ENCODE assay signal across 9 cellular contexts in genomic region chr15:88256261-88257230, GRCh38. TPM values are rescaled to one million over a fixed set of nuclear protein-coding genes. Genes with fewer than 3 reads are reported as not detected.
DNase-seq lines count a peak whose midpoint lies in the region; ATAC-seq, FAIRE-seq and TF ChIP-seq lines count a peak whose summit lies in the region.
"Had no signal": no experiment of that assay in that cellular context is flagged by ENCODE, and none has a peak within 500 bp of the region (broad histone marks: within the 10 kb centered on the region; RNA-seq: fewer than 3 reads in every experiment).

TSS of gene NTRK3 (minus strand) at chr15:88256739. CDS start at chr15:88256153, 586 bp downstream.

- DNase-seq in activated T-cell treated with anti-CD3 and anti-CD28 coated beads, Interleukin-2, amount 50 U/mL, for 4 hours: no peak
- DNase-seq in activated T-cell treated with anti-CD3 and anti-CD28 coated beads, Interleukin-2, amount 50 U/mL, for 1 hour: no peak
- DNase-seq in activated CD4-positive, alpha-beta T cell treated with anti-CD3 and anti-CD28 coated beads, Interleukin-2, amount 50 U/mL, for 48 hours: peak; percentile 8 to 17
- DNase-seq in right atrium auricular region (ENCODE audit: low spot score) (no peak), retinal pigment epithelial cell (ENCODE audit: low read depth) (no peak), NCI-H2081 (lab: John Stamatoyannopoulos, UW) (no peak), HTR-8/SVneo (ENCODE audit: insufficient read length, low spot score) (no peak)

- no peaks in the 10 kb centered on the region for H3K9me3 Mint-ChIP-seq in activated T-cell treated with anti-CD3 and anti-CD28 coated beads, Interleukin-2, amount 50 U/mL, for 4 hours

- no peaks in the 10 kb centered on the region for H3K36me3 ChIP-seq in right atrium auricular region

- peak within 1 kb of the TSS in 1 of 2 donors; percentile 43 for H3K27ac ChIP-seq in right atrium auricular region

- no peaks in the 10 kb centered on the region for H3K9me3 ChIP-seq in right atrium auricular region

- FAIRE-seq in HTR-8/SVneo (lab: Jason Lieb, UNC): no peak
- FAIRE-seq: GM18507 had no signal

- H3K36me3 Mint-ChIP-seq in activated T-cell treated with anti-CD3 and anti-CD28 coated beads, Interleukin-2, amount 50 U/mL, for 4 hours (ENCODE audit: insufficient read depth): no peaks in the 10 kb centered on the region

- H3K4me1 ChIP-seq in right atrium auricular region: peaks cover 0 to 36% of the 10 kb centered on the region in 2 donors

- no peak for TF ChIP-seq CTCF in right atrium auricular region (IDR thresholded peaks at IDR 0.05)
- TF ChIP-seq CTCF in retinal pigment epithelial cell (conservative IDR thresholded peaks at IDR 0.05; ENCODE audit: low read depth, low read length): no peak

- H3K4me3 ChIP-seq in right atrium auricular region: peak within 1 kb of the TSS; percentile 38 to 55
- peak within 1 kb of the TSS; percentile 33 for H3K4me3 ChIP-seq in retinal pigment epithelial cell (ENCODE audit: low read length)

- ATAC-seq in activated T-cell treated with anti-CD3 and anti-CD28 coated beads, Interleukin-2, amount 50 U/mL, for 4 hours: peak in 1 of 2 donors; percentile 25
- no peak for ATAC-seq in GM18511 (IDR thresholded peaks at IDR 0.05; ENCODE audit: unreplicated experiment)

- peak within 1 kb of the TSS; percentile 78 for H3K4me3 Mint-ChIP-seq in activated T-cell treated with anti-CD3 and anti-CD28 coated beads, Interleukin-2, amount 50 U/mL, for 4 hours

- H3K27me3 ChIP-seq in right atrium auricular region: peaks cover 0 to 3% of the 10 kb centered on the region in 2 donors

- peaks cover 70% of the 10 kb centered on the region for H3K27me3 Mint-ChIP-seq in activated T-cell treated with anti-CD3 and anti-CD28 coated beads, Interleukin-2, amount 50 U/mL, for 4 hours (ENCODE audit: low read depth)

- peaks cover 23% of the 10 kb centered on the region for H3K4me1 Mint-ChIP-seq in activated T-cell treated with anti-CD3 and anti-CD28 coated beads, Interleukin-2, amount 50 U/mL, for 4 hours (ENCODE audit: low read depth)

RNA-seq across cellular contexts. Expression of gene NTRK3, which starts in this region (rescaled TPM):
- total RNA-seq in activated T-cell treated with anti-CD3 and anti-CD28 coated beads, Interleukin-2, amount 50 U/mL, for 4 hours: 1 to 10 TPM in 1 of 3 donors, under 1 TPM in 1, not detected in 1; 0.18 to 1.7 TPM
- total RNA-seq in right atrium auricular region: 1 to 10 TPM; 1.5 to 4.5 TPM

Comparison
In these comparisons a context has a peak if more than half of its experiments do, and no peak if none do; other contexts are left out.
1. DNase-seq: peak in activated CD4-positive, alpha-beta T cell treated with anti-CD3 and anti-CD28 coated beads, Interleukin-2, amount 50 U/mL, for 48 hours (2 of 2); none in activated T-cell treated with anti-CD3 and anti-CD28 coated beads, Interleukin-2, amount 50 U/mL, for 4 hours (single experiment), activated T-cell treated with anti-CD3 and anti-CD28 coated beads, Interleukin-2, amount 50 U/mL, for 1 hour (single experiment), right atrium auricular region (single experiment), retinal pigment epithelial cell (single experiment), NCI-H2081 (0 of 2) and HTR-8/SVneo (single experiment).